In the genomic region with DNA sequence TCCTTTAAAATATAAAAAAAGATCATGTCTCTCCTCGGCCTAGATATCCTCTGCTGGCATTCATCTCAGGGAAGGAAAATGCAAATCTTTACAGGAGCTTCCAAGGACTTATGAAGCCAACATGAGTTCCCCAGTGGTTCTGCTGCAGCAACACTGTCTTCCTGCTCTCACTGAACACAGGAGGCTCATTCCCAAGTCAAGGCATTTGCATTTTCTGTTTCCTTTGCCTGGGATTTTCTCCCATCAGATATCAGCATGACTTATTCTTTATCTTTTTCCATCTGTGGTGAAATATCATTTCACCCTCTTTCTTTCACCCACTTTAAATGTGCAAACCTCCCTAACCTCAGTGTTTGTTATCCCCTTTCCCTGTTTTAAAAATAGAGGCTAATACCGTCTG, we compare ENCODE assay signal across 20 cellular contexts.
DNase-seq lines count a peak whose midpoint lies in the region; ATAC-seq and TF ChIP-seq lines count a peak whose summit lies in the region.
"Had no signal": no experiment of that assay in that cellular context is flagged by ENCODE, and none has a peak within 500 bp of the region (broad histone marks: within the 10 kb centered on the region; RNA-seq: fewer than 3 reads in every experiment).

No MANE protein-coding gene starts in this region.

- peaks cover 12% of the 10 kb centered on the region for H3K9me3 Mint-ChIP-seq in activated CD4-positive, alpha-beta memory T cell treated with anti-CD3 and anti-CD28 coated beads, Interleukin-2, amount 10 ng/mL, durations not matched to agents 7 days and 5 days

- TF ChIP-seq CTCF in AG09309 (IDR thresholded peaks at IDR 0.05; ENCODE audit: control insufficient read depth, insufficient read depth, low read depth, low read length, missing control alignments) (no peak), dorsolateral prefrontal cortex (IDR thresholded peaks at IDR 0.05 in 54 of 56, conservative IDR thresholded peaks at IDR 0.05 in 2 of 56; ENCODE audit: low read depth in 1 of 56, partially characterized antibody in 56 of 56) (no peak)

- no peak overlapping the region for H2BK15ac ChIP-seq in neuronal stem cell (ENCODE audit: low read length)

- no peak overlapping the region for H4K91ac ChIP-seq in neuronal stem cell (ENCODE audit: low read depth, low read length, poor library complexity)

- H3K9me3 ChIP-seq in SK-N-MC (ENCODE audit: low read depth, low read length) (no peaks in the 10 kb centered on the region), neuronal stem cell (replicated peaks in 1 of 2; ENCODE audit: control insufficient read depth in 2 of 2, insufficient read depth in 1 of 2, low read depth in 1 of 2, low read length in 2 of 2) (peaks cover 0 to 2% of the 10 kb centered on the region in 2 donors)
- no peaks in the 10 kb centered on the region for H3K9me3 ChIP-seq in effector memory CD4-positive, alpha-beta T cell (ENCODE audit: control insufficient read depth, low read length)
- H3K9me3 ChIP-seq: BLaER1 had no signal

- H3K27ac ChIP-seq in SK-N-MC = peak overlapping the region; percentile 27; the same call in 1 of the 2 replicates
- H3K27ac ChIP-seq in dorsolateral prefrontal cortex = peak overlapping the region in 50 of 59 donors; percentile 3 to 95 (median 85)
- H3K27ac ChIP-seq in neuronal stem cell (replicated peaks; ENCODE audit: low read length) = no peak overlapping the region
- no peak overlapping the region for H3K27ac ChIP-seq in effector memory CD4-positive, alpha-beta T cell (ENCODE audit: insufficient read depth, low read length, poor library complexity, severe bottlenecking)
- H3K27ac ChIP-seq: 22Rv1, BLaER1, GM23248, PC-9 had no signal

- H2AK5ac ChIP-seq in neuronal stem cell (ENCODE audit: low read depth, low read length) = no peak overlapping the region

- no peak overlapping the region for H3K4me3 Mint-ChIP-seq in activated CD4-positive, alpha-beta memory T cell treated with anti-CD3 and anti-CD28 coated beads, Interleukin-2, amount 10 ng/mL, durations not matched to agents 7 days and 5 days
- H3K4me3 Mint-ChIP-seq: CD8-positive, alpha-beta T cell had no signal

- no peak overlapping the region for H3K27ac Mint-ChIP-seq in activated CD4-positive, alpha-beta memory T cell treated with anti-CD3 and anti-CD28 coated beads, Interleukin-2, amount 10 ng/mL, durations not matched to agents 7 days and 5 days
- H3K27ac Mint-ChIP-seq: CD8-positive, alpha-beta T cell had no signal

- H3K14ac ChIP-seq in neuronal stem cell (ENCODE audit: low read length) = no peak overlapping the region

- ATAC-seq in HG02610 (IDR thresholded peaks at IDR 0.05; ENCODE audit: unreplicated experiment) = no peak
- ATAC-seq: CD8-positive, alpha-beta T cell had no signal

- H3K4ac ChIP-seq in neuronal stem cell (ENCODE audit: low read length) = no peak overlapping the region

- intact Hi-C loops in dorsolateral prefrontal cortex (cut with DNase I) = loop anchor here in 1 of 2 donors (10.0 kb wide), 1 partner anchor 150 kb away; no protein-coding TSS in a partner anchor

- peak overlapping the region; percentile 32 for H2AFZ ChIP-seq in neuronal stem cell (ENCODE audit: low read length)
- H2AFZ ChIP-seq: GM23248, PC-9 had no signal

- no CpG with 5 or more reads among the region's 2 CpGs for WGBS in neuronal stem cell (ENCODE audit: extremely low coverage in 2 of 2, insufficient read length in 2 of 2, insufficient replicate concordance in 1 of 2), 2 donors

- no peaks in the 10 kb centered on the region for H3K79me1 ChIP-seq in neuronal stem cell (ENCODE audit: low read depth, low read length)

- CTCF ChIA-PET in activated CD4-positive, alpha-beta memory T cell treated with anti-CD3 and anti-CD28 coated beads, Interleukin-2, amount 10 ng/mL, durations not matched to agents 7 days and 5 days (lab: Charles Lee) = no interaction called here

- no peak overlapping the region for H3K23ac ChIP-seq in neuronal stem cell (ENCODE audit: low read depth, low read length, poor library complexity)

- DNase-seq in AG09309 (ENCODE audit: low read depth) = peak; percentile 14
- DNase-seq in SK-N-MC (ENCODE audit: low read depth, low spot score) = no peak
- no peak for DNase-seq in dorsolateral prefrontal cortex
- DNase-seq in neuronal stem cell (ENCODE audit: low spot score) = no peak
- DNase-seq in effector memory CD4-positive, alpha-beta T cell = no peak
- DNase-seq in NCI-H1694 treated with DMSO at 0.1 percent for 48 hours (lab: John Stamatoyannopoulos, UW) = no peak
- DNase-seq in activated CD4-positive, alpha-beta memory T cell treated with anti-CD3 and anti-CD28 coated beads, Interleukin-2, amount 10 ng/mL, durations not matched to agents 7 days and 5 days = no peak
- DNase-seq: CD8-positive, alpha-beta T cell; DMS79 treated with DMSO at 0.1 percent for 48 hours; GM23248; KG1; NCI-H1048; NCI-H1436 treated with DMSO at 0.1 percent for 48 hours; NCI-H2081; NCI-H510A; NCI-H82; PC-9 had no signal

- H3K4me3 ChIP-seq in AG09309 (ENCODE audit: control insufficient read depth, low read depth, low read length) = no peak overlapping the region
- H3K4me3 ChIP-seq in SK-N-MC = no peak overlapping the region
- H3K4me3 ChIP-seq in dorsolateral prefrontal cortex = no peak overlapping the region
- no peak overlapping the region for H3K4me3 ChIP-seq in neuronal stem cell (ENCODE audit: low read length in 2 of 2)
- H3K4me3 ChIP-seq in effector memory CD4-positive, alpha-beta T cell (ENCODE audit: insufficient read depth, low read depth, low read length, poor library complexity, severe bottlenecking) = no peak overlapping the region
- H3K4me3 ChIP-seq: BLaER1, GM23248, PC-9 had no signal

- H3K4me1 Mint-ChIP-seq in activated CD4-positive, alpha-beta memory T cell treated with anti-CD3 and anti-CD28 coated beads, Interleukin-2, amount 10 ng/mL, durations not matched to agents 7 days and 5 days = no peaks in the 10 kb centered on the region

- POLR2A ChIA-PET in activated CD4-positive, alpha-beta memory T cell treated with anti-CD3 and anti-CD28 coated beads, Interleukin-2, amount 10 ng/mL, durations not matched to agents 7 days and 5 days (lab: Charles Lee) = no interaction called here

- no peaks in the 10 kb centered on the region for H3K27me3 ChIP-seq in dorsolateral prefrontal cortex
- H3K27me3 ChIP-seq in neuronal stem cell (ENCODE audit: control insufficient read depth in 3 of 3, insufficient read depth in 3 of 3, low read depth in 1 of 3, low read length in 3 of 3) = no peaks in the 10 kb centered on the region
- no peaks in the 10 kb centered on the region for H3K27me3 ChIP-seq in effector memory CD4-positive, alpha-beta T cell (replicated peaks; ENCODE audit: control insufficient read depth, insufficient read depth, low read length, poor library complexity, severe bottlenecking)
- H3K27me3 ChIP-seq: BLaER1 had no signal

- H4K8ac ChIP-seq in neuronal stem cell (ENCODE audit: low read depth, low read length) = no peak overlapping the region

- H3K9ac ChIP-seq in SK-N-MC (ENCODE audit: insufficient read length) = no peak overlapping the region
- H3K9ac ChIP-seq in neuronal stem cell (ENCODE audit: low read depth, low read length, poor library complexity) = no peak overlapping the region
- H3K9ac ChIP-seq: BLaER1, GM23248 had no signal

- H3K4me2 ChIP-seq in neuronal stem cell (ENCODE audit: insufficient read depth, low read length, poor library complexity, severe bottlenecking) = no peak overlapping the region
- H3K4me2 ChIP-seq: BLaER1, PC-9 had no signal

- H2BK120ac ChIP-seq in neuronal stem cell (ENCODE audit: low read depth, low read length) = no peak overlapping the region

- H3K36me3 ChIP-seq in SK-N-MC (ENCODE audit: insufficient read depth, low read length) (no peaks in the 10 kb centered on the region), neuronal stem cell (replicated peaks in 1 of 2; ENCODE audit: control insufficient read depth in 2 of 2, insufficient read depth in 2 of 2, low read length in 2 of 2) (no peaks in the 10 kb centered on the region)
- no peaks in the 10 kb centered on the region for H3K36me3 ChIP-seq in effector memory CD4-positive, alpha-beta T cell (ENCODE audit: control insufficient read depth, insufficient read depth, low read length)
- H3K36me3 ChIP-seq: BLaER1 had no signal

- no peak overlapping the region for H2BK12ac ChIP-seq in neuronal stem cell (ENCODE audit: low read length)

- no peak overlapping the region for H3K18ac ChIP-seq in neuronal stem cell (ENCODE audit: low read length)

- H3K27me3 Mint-ChIP-seq in activated CD4-positive, alpha-beta memory T cell treated with anti-CD3 and anti-CD28 coated beads, Interleukin-2, amount 10 ng/mL, durations not matched to agents 7 days and 5 days = no peaks in the 10 kb centered on the region

- no peak overlapping the region for H2BK5ac ChIP-seq in neuronal stem cell (ENCODE audit: low read length)

- no peaks in the 10 kb centered on the region for H3K4me1 ChIP-seq in neuronal stem cell (ENCODE audit: control insufficient read depth in 2 of 2, insufficient read depth in 1 of 2, low read depth in 1 of 2, low read length in 2 of 2)
- no peaks in the 10 kb centered on the region for H3K4me1 ChIP-seq in effector memory CD4-positive, alpha-beta T cell (ENCODE audit: control insufficient read depth, insufficient read depth, low read length, poor library complexity, severe bottlenecking)
- H3K4me1 ChIP-seq: BLaER1 had no signal

- H3K36me3 Mint-ChIP-seq in activated CD4-positive, alpha-beta memory T cell treated with anti-CD3 and anti-CD28 coated beads, Interleukin-2, amount 10 ng/mL, durations not matched to agents 7 days and 5 days (ENCODE audit: low read depth) = no peaks in the 10 kb centered on the region
- H3K36me3 Mint-ChIP-seq: CD8-positive, alpha-beta T cell had no signal

Comparison
In these comparisons a context has a peak if more than half of its experiments do, and no peak if none do; other contexts are left out.
1. H3K27ac ChIP-seq: peak in SK-N-MC (single experiment) and dorsolateral prefrontal cortex (50 of 59); none in neuronal stem cell (single experiment) and effector memory CD4-positive, alpha-beta T cell (single experiment).